Comparison of ENCODE assay signal across 21 cellular contexts in genomic region chr1:11253226-11253625, GRCh38. TPM values are rescaled to one million over a fixed set of nuclear protein-coding genes. Genes with fewer than 3 reads are reported as not detected.
DNase-seq lines count a peak whose midpoint lies in the region; ATAC-seq, FAIRE-seq and TF ChIP-seq lines count a peak whose summit lies in the region.
"Had no signal": no experiment of that assay in that cellular context is flagged by ENCODE, and none has a peak within 500 bp of the region (broad histone marks: within the 10 kb centered on the region; RNA-seq: fewer than 3 reads in every experiment).

No MANE protein-coding gene starts in this region.

- H3K36me3 ChIP-seq in HepG2 (replicated peaks in 1 of 2; ENCODE audit: control insufficient read depth in 1 of 2, insufficient read depth in 2 of 2, low read length in 2 of 2) (peaks cover 18 to 55% of the 10 kb centered on the region in 2 experiments), right lobe of liver (peaks cover 0 to 65% (median 28%) of the 10 kb centered on the region in 4 donors)

- no peak for TF ChIP-seq RAD21 in HepG2 (CRISPR knock-in tag; IDR thresholded peaks at IDR 0.05)

- in situ Hi-C loops in HepG2 (cut with HindIII; ENCODE audit: extremely low pct_ligation_motif_present, low pct_unique_long_range_greater_than_20kb), result no loop called here

- WGBS in HepG2 (ENCODE audit: low lambda C conversion rate), result 86% methylated on average over 8 of the region's 8 CpGs
- 72% methylated on average over 8 of the region's 8 CpGs for WGBS in right lobe of liver (ENCODE audit: insufficient coverage, low coverage, low lambda C conversion rate, missing lambda C conversion rate)

- peaks cover 14% of the 10 kb centered on the region for H3K4me1 ChIP-seq in HepG2 (ENCODE audit: insufficient read depth, low read length)
- H3K4me1 ChIP-seq in right lobe of liver, result peaks cover 0 to 10% (median 4%) of the 10 kb centered on the region in 4 donors
- H3K4me1 ChIP-seq: BE2C, Caco-2 had no signal

- no peaks in the 10 kb centered on the region for H3K9me3 Mint-ChIP-seq in memory B cell
- H3K9me3 Mint-ChIP-seq: CD4-positive, CD25-positive, alpha-beta regulatory T cell; IgD-negative memory B cell had no signal

- H2AFZ ChIP-seq in HepG2 (ENCODE audit: low read length), result no peak overlapping the region

- H3K27ac Mint-ChIP-seq in T-helper 17 cell (peak overlapping the region; percentile 49), memory B cell (peak overlapping the region; percentile 2)

- TF ChIP-seq CTCF in HepG2 (CRISPR knock-in tag; IDR thresholded peaks at IDR 0.05) (no peak), right lobe of liver (IDR thresholded peaks at IDR 0.05) (no peak)

- DNase-seq in HepG2 (ENCODE audit: low spot score) (no peak), right lobe of liver (no peak), T-helper 17 cell (no peak), memory B cell (ENCODE audit: low spot score in 2 of 2) (no peak), GM19240 (ENCODE audit: insufficient read length, low spot score) (no peak)
- DNase-seq in activated naive CD4-positive, alpha-beta T cell treated with anti-CD3 and anti-CD28 coated beads, Interleukin-2, amount 50 U/mL, for 16 hours, result no peak
- DNase-seq: ACHN; BE2C; C1 segment of cervical spinal cord; Caco-2; CD4-positive, CD25-positive, alpha-beta regulatory T cell; GOT3; H7 had no signal

- no peak for TF ChIP-seq EP300 in HepG2 (IDR thresholded peaks at IDR 0.05; ENCODE audit: low read depth in 2 of 2, low read length in 2 of 2)
- TF ChIP-seq EP300 in HepG2 (CRISPR knock-in tag; IDR thresholded peaks at IDR 0.05; ENCODE audit: borderline replicate concordance), result no peak

- no peaks in the 10 kb centered on the region; the same call in 1 of the 2 replicates for H4K20me1 ChIP-seq in HepG2 (ENCODE audit: insufficient read depth, low read length)

- intact Hi-C loops in HepG2 (cut with micrococcal nuclease; ENCODE audit: unreplicated experiment) (no loop called here), right lobe of liver (cut with DNase I) (no loop called here)

- H3K4me2 ChIP-seq in HepG2 (ENCODE audit: low read depth, low read length), result no peak overlapping the region

- no peaks in the 10 kb centered on the region for H3K9me3 ChIP-seq in HepG2 (ENCODE audit: low read length)
- no peaks in the 10 kb centered on the region for H3K9me3 ChIP-seq in right lobe of liver
- no peaks in the 10 kb centered on the region for H3K9me3 ChIP-seq in T-helper 17 cell (ENCODE audit: control insufficient read depth, low read length, poor library complexity, severe bottlenecking)
- H3K9me3 ChIP-seq: BE2C, Caco-2 had no signal

- H3K36me3 Mint-ChIP-seq in T-helper 17 cell (ENCODE audit: low read depth) (peaks cover 20% of the 10 kb centered on the region), memory B cell (peaks cover 35% of the 10 kb centered on the region)

- H3K27me3 ChIP-seq in HepG2 (ENCODE audit: control insufficient read depth in 1 of 2, insufficient read depth in 2 of 2, low read length in 2 of 2), result no peaks in the 10 kb centered on the region
- H3K27me3 ChIP-seq in right lobe of liver, result no peaks in the 10 kb centered on the region
- H3K27me3 ChIP-seq: BE2C had no signal

- no peaks in the 10 kb centered on the region for H3K79me2 ChIP-seq in HepG2 (ENCODE audit: insufficient read depth, low read length)

- no peak overlapping the region for H3K9ac ChIP-seq in HepG2 (ENCODE audit: insufficient read depth, low read depth, low read length)

- FAIRE-seq in HepG2 (lab: Jason Lieb, UNC), result no peak
- FAIRE-seq: A204.1, D721Med, G401.6, GM12891, HTR-8/SVneo had no signal

- H3K4me3 Mint-ChIP-seq in T-helper 17 cell (no peak overlapping the region), memory B cell (no peak overlapping the region)
- H3K4me3 Mint-ChIP-seq: IgD-negative memory B cell had no signal

- TF ChIP-seq POLR2A in HepG2 (IDR thresholded peaks at IDR 0.05; ENCODE audit: insufficient read depth in 1 of 2, low read depth in 2 of 2, low read length in 2 of 2) (no peak), right lobe of liver (IDR thresholded peaks at IDR 0.05) (no peak)

- H3K27ac ChIP-seq in HepG2 (ENCODE audit: extremely low read length, insufficient read depth, low read length) (no peak overlapping the region), right lobe of liver (no peak overlapping the region)

- CTCF ChIA-PET in HepG2 (lab: Yijun Ruan, JAX; ENCODE audit: low intra/inter-chr PET ratio, low total read pairs), result no interaction called here

- H3K27me3 Mint-ChIP-seq in T-helper 17 cell (no peaks in the 10 kb centered on the region), memory B cell (no peaks in the 10 kb centered on the region)
- H3K27me3 Mint-ChIP-seq: CD4-positive, CD25-positive, alpha-beta regulatory T cell had no signal

- H3K4me1 Mint-ChIP-seq in T-helper 17 cell (peaks cover 16% of the 10 kb centered on the region), memory B cell (peaks cover 4% of the 10 kb centered on the region)

- H3K4me3 ChIP-seq in HepG2 (replicated peaks in 1 of 3; ENCODE audit: insufficient read depth in 1 of 3, low read depth in 2 of 3, low read length in 3 of 3) (no peak overlapping the region), right lobe of liver (no peak overlapping the region)

- POLR2A ChIA-PET in HepG2 (lab: Yijun Ruan, JAX), result interaction anchor here (1.0 kb wide), 1 partner anchor 9 kb away, joined by 3 read pairs; the partner anchor contains the start of gene MTOR

- BruUV-seq in HepG2 (replicated peaks; lab: Mats Ljungman, UMichigan), result no TSS peak

- ATAC-seq in HepG2 (no peak), right lobe of liver (no peak), T-helper 17 cell (no peak), memory B cell (ENCODE audit: low read depth) (no peak), GM18867 (IDR thresholded peaks at IDR 0.05; ENCODE audit: unreplicated experiment) (no peak)
- ATAC-seq: HCT116 had no signal

TF ChIP-seq in HepG2, 621 proteins besides CTCF, POLR2A, EP300 and RAD21 (continues in another document):
- TF ChIP-seq ATF7 (IDR thresholded peaks at IDR 0.05) (peak; percentile 44), ATF7 (CRISPR knock-in tag; IDR thresholded peaks at IDR 0.05) (no peak), HOXA5 (CRISPR knock-in tag; IDR thresholded peaks at IDR 0.05) (no peak)

RNA-seq across cellular contexts. Expression of gene MTOR, which starts 9.1 kb away (rescaled TPM):
- 34.6 and 42.8 TPM in 2 replicates for total RNA-seq in HepG2 (2016; rRNA removed; fragmentation: Illumina TruSeq; extraction: Trizol)
- 4.0 and 6.0 TPM in 2 replicates for total RNA-seq in HepG2 (2016; cell fraction: cytosol; rRNA removed; fragmentation: Illumina TruSeq; extraction: Trizol; ENCODE audit: low read depth)
- total RNA-seq in HepG2 (2016; cell fraction: insoluble cytoplasmic fraction; rRNA removed; fragmentation: Illumina TruSeq; extraction: Trizol), result 33.1 and 42.1 TPM in 2 replicates
- 13.4 and 15.1 TPM in 2 replicates for total RNA-seq in HepG2 (2016; cell fraction: membrane; rRNA removed; fragmentation: Illumina TruSeq; extraction: Trizol)
- total RNA-seq in HepG2 (2016; cell fraction: nucleus; rRNA removed; fragmentation: Illumina TruSeq; extraction: Trizol), result 32.1 and 40.4 TPM in 2 replicates
- 24.6 and 31.8 TPM in 2 replicates for polyA plus RNA-seq in HepG2 (2011; rRNA removed)
- 13.3 and 19.3 TPM in 2 replicates for polyA plus RNA-seq in HepG2 (2011; cell fraction: cytosol; rRNA removed)
- polyA plus RNA-seq in HepG2 (2011; cell fraction: nucleus; rRNA removed), result 56.0 and 61.6 TPM in 2 replicates
- polyA plus RNA-seq in HepG2 (2012), result 21.0 and 29.9 TPM in 2 replicates
- 1.9 TPM in 2 replicates for polyA plus RNA-seq in HepG2 (2016; cell fraction: cytosol; fragmentation: Illumina TruSeq; extraction: Trizol; ENCODE audit: low read depth)
- polyA plus RNA-seq in HepG2 (2016; cell fraction: insoluble cytoplasmic fraction; fragmentation: Illumina TruSeq; extraction: Trizol; ENCODE audit: low read depth), result 30.4 and 35.7 TPM in 2 replicates
- 4.5 and 5.1 TPM in 2 replicates for polyA plus RNA-seq in HepG2 (2016; cell fraction: membrane; fragmentation: Illumina TruSeq; extraction: Trizol; ENCODE audit: low read depth)
- polyA plus RNA-seq in HepG2 (2016; cell fraction: nucleus; fragmentation: Illumina TruSeq; extraction: Trizol; ENCODE audit: insufficient read depth, low read depth), result 59.3 and 65.9 TPM in 2 replicates
- 65.6 and 122 TPM in 2 replicates for polyA minus RNA-seq in HepG2 (2011; rRNA and poly(A)+ RNA removed; ENCODE audit: low replicate concordance)
- 25.7 and 31.9 TPM in 2 replicates for polyA minus RNA-seq in HepG2 (2011; cell fraction: cytosol; rRNA and poly(A)+ RNA removed)
- polyA minus RNA-seq in HepG2 (2011; cell fraction: nucleus; rRNA and poly(A)+ RNA removed), result 38.4 and 55.1 TPM in 2 replicates
- total RNA-seq in right lobe of liver, result 10 to 100 TPM; 25.1 to 35.3 (median 32.4) TPM
- total RNA-seq in T-helper 17 cell, result 10 to 100 TPM; 47.3 to 50.0 TPM

RNA-seq across cellular contexts. Expression of gene UBIAD1, which starts 19.8 kb away (rescaled TPM):
- total RNA-seq in HepG2 (2016; rRNA removed; fragmentation: Illumina TruSeq; extraction: Trizol) (12.5 and 16.9 TPM in 2 replicates), right lobe of liver (10 to 100 TPM in 3 of 6 experiments, 1 to 10 TPM in 3; 7.0 to 11.4 (median 9.7) TPM), T-helper 17 cell (10 to 100 TPM; 19.1 to 25.3 TPM)
- total RNA-seq in HepG2 (2016; cell fraction: cytosol; rRNA removed; fragmentation: Illumina TruSeq; extraction: Trizol; ENCODE audit: low read depth), result 6.6 and 9.0 TPM in 2 replicates
- 11.8 and 16.7 TPM in 2 replicates for total RNA-seq in HepG2 (2016; cell fraction: insoluble cytoplasmic fraction; rRNA removed; fragmentation: Illumina TruSeq; extraction: Trizol)
- 16.7 and 19.6 TPM in 2 replicates for total RNA-seq in HepG2 (2016; cell fraction: membrane; rRNA removed; fragmentation: Illumina TruSeq; extraction: Trizol)
- 15.4 and 18.2 TPM in 2 replicates for total RNA-seq in HepG2 (2016; cell fraction: nucleus; rRNA removed; fragmentation: Illumina TruSeq; extraction: Trizol)
- polyA plus RNA-seq in HepG2 (2011; rRNA removed), result 20.4 and 26.4 TPM in 2 replicates
- 26.0 and 30.7 TPM in 2 replicates for polyA plus RNA-seq in HepG2 (2011; cell fraction: cytosol; rRNA removed)
- 13.0 and 15.2 TPM in 2 replicates for polyA plus RNA-seq in HepG2 (2011; cell fraction: nucleus; rRNA removed)
- polyA plus RNA-seq in HepG2 (2012), result 16.7 and 21.0 TPM in 2 replicates
- polyA plus RNA-seq in HepG2 (2016; cell fraction: cytosol; fragmentation: Illumina TruSeq; extraction: Trizol; ENCODE audit: low read depth), result 10.3 and 13.3 TPM in 2 replicates
- polyA plus RNA-seq in HepG2 (2016; cell fraction: insoluble cytoplasmic fraction; fragmentation: Illumina TruSeq; extraction: Trizol; ENCODE audit: low read depth), result 14.5 and 14.6 TPM in 2 replicates
- polyA plus RNA-seq in HepG2 (2016; cell fraction: membrane; fragmentation: Illumina TruSeq; extraction: Trizol; ENCODE audit: low read depth), result 18.4 and 18.5 TPM in 2 replicates
- 22.3 and 23.0 TPM in 2 replicates for polyA plus RNA-seq in HepG2 (2016; cell fraction: nucleus; fragmentation: Illumina TruSeq; extraction: Trizol; ENCODE audit: insufficient read depth, low read depth)
- 82.2 and 86.5 TPM in 2 replicates for polyA minus RNA-seq in HepG2 (2011; rRNA and poly(A)+ RNA removed; ENCODE audit: low replicate concordance)
- 15.1 and 19.1 TPM in 2 replicates for polyA minus RNA-seq in HepG2 (2011; cell fraction: cytosol; rRNA and poly(A)+ RNA removed)
- 20.9 and 32.3 TPM in 2 replicates for polyA minus RNA-seq in HepG2 (2011; cell fraction: nucleus; rRNA and poly(A)+ RNA removed)
